In the genomic region with DNA sequence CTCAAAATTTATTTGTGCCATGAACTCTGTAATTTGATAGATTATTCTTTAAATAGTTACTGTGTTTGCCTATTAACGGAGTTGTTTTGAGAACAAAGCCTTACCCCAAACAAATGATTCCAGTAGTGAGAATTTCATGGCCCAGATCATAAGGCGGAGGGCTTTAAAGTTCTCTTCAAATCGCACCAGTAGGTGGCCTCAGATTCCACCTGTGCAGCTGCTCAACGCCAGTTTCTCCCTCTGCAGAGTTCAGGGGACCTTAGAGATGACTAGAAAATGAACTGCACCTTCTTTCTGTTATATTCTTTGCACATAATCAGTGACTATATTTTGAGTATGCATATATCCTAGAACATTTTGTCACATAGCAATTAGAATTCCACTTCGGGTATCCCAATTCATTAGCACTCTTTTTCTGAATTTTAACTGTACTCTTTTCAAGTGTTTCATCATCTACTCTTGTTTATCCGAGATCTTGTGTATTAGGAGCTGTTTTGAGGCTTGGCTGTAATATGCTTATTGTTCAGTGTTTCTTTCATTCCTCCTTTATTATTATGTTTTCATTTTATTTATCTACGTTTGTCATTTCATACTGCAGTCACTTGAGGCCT, we compare ENCODE assay signal across 8 cellular contexts.
DNase-seq lines count a peak whose midpoint lies in the region; ATAC-seq and TF ChIP-seq lines count a peak whose summit lies in the region.

No MANE protein-coding gene starts in this region.

- no peaks in the 10 kb centered on the region for H3K4me1 ChIP-seq in HEK293 (ENCODE audit: control insufficient read depth, insufficient read depth, low read length)
- H3K4me1 ChIP-seq in OCI-LY1 (ENCODE audit: insufficient read depth, low read length, severe bottlenecking) = no peaks in the 10 kb centered on the region

- peaks cover 6% of the 10 kb centered on the region; the same call in 1 of the 2 replicates for H3K27me3 ChIP-seq in OCI-LY1 (ENCODE audit: insufficient read depth, low read length)

- H3K4me2 ChIP-seq in OCI-LY1 (ENCODE audit: low read length) = no peak overlapping the region

- DNase-seq in D341Med (ENCODE audit: low spot score) (peak; percentile 69), epithelial cell of esophagus (ENCODE audit: low read depth) (peak; percentile 55), renal cortical epithelial cell (ENCODE audit: low read depth) (peak; percentile 44), T1000 (lab: John Stamatoyannopoulos, UW) (no peak)

- H3K27ac ChIP-seq in HEK293 (ENCODE audit: extremely low read depth, low read depth, low read length) (no peak overlapping the region), OCI-LY1 (ENCODE audit: low read depth, low read length, poor library complexity, severe bottlenecking) (no peak overlapping the region)

- TF ChIP-seq CTCF in HEK293 (tag by site-specific recombination; IDR thresholded peaks at IDR 0.05) (0 out of 2 replicates have a peak, but pooled peaks have one; percentile 23), OCI-LY1 (IDR thresholded peaks at IDR 0.05; ENCODE audit: low read length) (peak; percentile 64), epithelial cell of esophagus (IDR thresholded peaks at IDR 0.05; ENCODE audit: insufficient read depth, low read depth, low read length, missing control alignments) (peak; percentile 79)

- no peaks in the 10 kb centered on the region for H3K9me3 ChIP-seq in HEK293 (ENCODE audit: control insufficient read depth, insufficient read depth, low read depth, low read length)
- no peaks in the 10 kb centered on the region for H3K9me3 ChIP-seq in OCI-LY1 (ENCODE audit: low read length)

- no peak overlapping the region for H3K4me3 ChIP-seq in HEK293 (ENCODE audit: low read depth, low read length)
- H3K4me3 ChIP-seq in OCI-LY1 (ENCODE audit: low read depth, low read length, poor library complexity, severe bottlenecking) = no peak overlapping the region
- no peak overlapping the region for H3K4me3 ChIP-seq in epithelial cell of esophagus (ENCODE audit: low read length)

- CTCF ChIA-PET in HEK293 (lab: Yijun Ruan, JAX) = interaction anchor here (0.6 to 2.9 kb wide), 16 partner anchors 14 to 556 kb away, joined by 3 to 13 read pairs (median 4); partner anchors contain the start of gene CHRM5

- H4K20me1 ChIP-seq in OCI-LY1 (ENCODE audit: insufficient read depth, low read length) = no peaks in the 10 kb centered on the region

- H3K79me2 ChIP-seq in OCI-LY1 (ENCODE audit: insufficient read depth, low read length) = no peaks in the 10 kb centered on the region

- H3K36me3 ChIP-seq in HEK293 (ENCODE audit: control insufficient read depth in 2 of 2, insufficient read depth in 1 of 2, low read length in 2 of 2) (no peaks in the 10 kb centered on the region), OCI-LY1 (ENCODE audit: insufficient read depth, low read length) (no peaks in the 10 kb centered on the region)

- H3F3A ChIP-seq in OCI-LY1 (ENCODE audit: insufficient read depth, low read length) = no peaks in the 10 kb centered on the region

- no peak overlapping the region for H3K9ac ChIP-seq in OCI-LY1 (ENCODE audit: low read length)

- H3K9me2 ChIP-seq in OCI-LY1 (ENCODE audit: low read depth, low read length) = no peaks in the 10 kb centered on the region

- ATAC-seq in GM18519 (IDR thresholded peaks at IDR 0.05; ENCODE audit: low FRiP score, unreplicated experiment) (no peak), GM18511 (IDR thresholded peaks at IDR 0.05; ENCODE audit: unreplicated experiment) (no peak)

- POLR2A ChIA-PET in HEK293 (lab: Yijun Ruan, JAX) = no interaction called here

- no peak overlapping the region for H2AFZ ChIP-seq in OCI-LY1 (ENCODE audit: low read length)

TF ChIP-seq in HEK293, 187 proteins besides CTCF, POLR2A, EP300 and RAD21:
- TF ChIP-seq SCRT1 (tag by site-specific recombination; IDR thresholded peaks at IDR 0.05; ENCODE audit: borderline replicate concordance) (no peak), ZNF138 (tag by site-specific recombination; IDR thresholded peaks at IDR 0.05; ENCODE audit: borderline replicate concordance) (no peak), ZNF654 (tag by site-specific recombination; IDR thresholded peaks at IDR 0.05; ENCODE audit: low read depth) (peak; percentile 69), ZNF274 (IDR thresholded peaks at IDR 0.05; ENCODE audit: low read length) (no peak), ZNF274 (tag by site-specific recombination; IDR thresholded peaks at IDR 0.05; ENCODE audit: borderline replicate concordance) (no peak), SCRT2 (tag by site-specific recombination; IDR thresholded peaks at IDR 0.05) (0 out of 2 replicates have a peak, but pooled peaks have one; percentile 23), ZNF670 (tag by site-specific recombination; IDR thresholded peaks at IDR 0.05; ENCODE audit: low read depth) (no peak), ZNF624 (tag by site-specific recombination; IDR thresholded peaks at IDR 0.05) (no peak), ZBTB21 (tag by site-specific recombination; IDR thresholded peaks at IDR 0.05) (no peak)
- TF ChIP-seq, protein P1, sequence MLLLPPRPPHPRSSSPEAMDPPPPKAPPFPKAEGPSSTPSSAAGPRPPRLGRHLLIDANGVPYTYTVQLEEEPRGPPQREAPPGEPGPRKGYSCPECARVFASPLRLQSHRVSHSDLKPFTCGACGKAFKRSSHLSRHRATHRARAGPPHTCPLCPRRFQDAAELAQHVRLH (tag by site-specific recombination; IDR thresholded peaks at IDR 0.05) = no peak

Comparison
In these comparisons a context has a peak if more than half of its experiments do, and no peak if none do; other contexts are left out.
1. CTCF ChIP-seq: peak in every context shown above with its lines; median percentile 79 in epithelial cell of esophagus; 64 in OCI-LY1; 23 in HEK293.